ENCODE assay signal across 16 cellular contexts in the genomic region with DNA sequence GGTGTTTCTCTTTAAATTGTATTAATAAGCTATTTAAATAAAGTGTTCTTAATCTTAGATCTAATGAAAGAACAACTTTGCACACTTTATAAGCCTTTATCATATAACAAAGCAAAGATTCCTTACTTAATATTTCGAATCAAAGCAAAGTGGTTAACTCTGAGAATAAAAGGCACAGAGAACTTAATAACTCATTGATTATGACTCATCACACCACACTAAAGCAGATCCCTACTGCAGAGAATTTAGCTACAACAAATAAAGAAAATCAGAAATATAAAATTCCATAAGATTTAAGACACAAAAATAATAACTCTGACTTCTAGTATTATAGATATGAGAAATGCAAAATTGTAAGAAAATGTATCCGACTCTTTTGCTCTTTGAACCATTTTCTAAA.
DNase-seq lines count a peak whose midpoint lies in the region; FAIRE-seq and TF ChIP-seq lines count a peak whose summit lies in the region.
"Had no signal": no experiment of that assay in that cellular context is flagged by ENCODE, and none has a peak within 500 bp of the region (broad histone marks: within the 10 kb centered on the region; RNA-seq: fewer than 3 reads in every experiment).

No MANE protein-coding gene starts in this region.

- no TSS peak for BruUV-seq in A673 (replicated peaks; lab: Mats Ljungman, UMichigan)

- H2BK15ac ChIP-seq in H9 (ENCODE audit: low read depth, low read length): no peak overlapping the region

- no peak overlapping the region for H3K4ac ChIP-seq in H9 (ENCODE audit: low read depth, low read length)

- H3K4me2 ChIP-seq in GM23248 (ENCODE audit: unreplicated experiment) (no peak overlapping the region), H9 (ENCODE audit: insufficient read depth, insufficient read length, low read length) (no peak overlapping the region)

- in situ Hi-C loops in GM23248 (cut with MboI): no loop called here

- H3K4me1 ChIP-seq in GM23248 (ENCODE audit: insufficient read depth): peaks cover 5% of the 10 kb centered on the region; the same call in 1 of the 2 replicates
- peaks cover 8% of the 10 kb centered on the region for H3K4me1 ChIP-seq in A673 (ENCODE audit: insufficient read depth, low read length, poor library complexity, severe bottlenecking)
- no peaks in the 10 kb centered on the region for H3K4me1 ChIP-seq in H9 (ENCODE audit: insufficient read depth, low read length)

- intact Hi-C loops in A673 (cut with micrococcal nuclease; ENCODE audit: unreplicated experiment): no loop called here

- H4K20me1 ChIP-seq in GM23248 (ENCODE audit: insufficient read depth) (no peaks in the 10 kb centered on the region), H9 (ENCODE audit: control insufficient read depth, insufficient read depth, insufficient read length) (no peaks in the 10 kb centered on the region)

- no peak overlapping the region for H2AFZ ChIP-seq in GM23248
- no peak overlapping the region for H2AFZ ChIP-seq in H9 (ENCODE audit: low read length)

- H3K4me3 ChIP-seq in GM23248: no peak overlapping the region
- no peak overlapping the region for H3K4me3 ChIP-seq in bronchial epithelial cell (ENCODE audit: low read depth, low read length)
- H3K4me3 ChIP-seq in A673 (ENCODE audit: low read depth, low read length, poor library complexity, severe bottlenecking): no peak overlapping the region

- no peaks in the 10 kb centered on the region for H3K79me1 ChIP-seq in H9 (ENCODE audit: insufficient read depth, low read depth, low read length, poor library complexity, severe bottlenecking)

- H3K9me2 ChIP-seq in GM23248 (ENCODE audit: insufficient read depth): no peaks in the 10 kb centered on the region; the same call in 1 of the 2 replicates

- H3K4me1 Mint-ChIP-seq in H9: no peaks in the 10 kb centered on the region

- H3K27me3 ChIP-seq in GM23248 (replicated peaks; ENCODE audit: insufficient read depth) (no peaks in the 10 kb centered on the region), bronchial epithelial cell (ENCODE audit: control insufficient read depth, insufficient read depth, low read length) (no peaks in the 10 kb centered on the region), A673 (replicated peaks; ENCODE audit: insufficient read depth, low read depth, low read length, poor library complexity) (no peaks in the 10 kb centered on the region), H9 (ENCODE audit: insufficient read depth, low read length) (no peaks in the 10 kb centered on the region)

- H2BK5ac ChIP-seq in H9 (ENCODE audit: insufficient read length, low read length): no peak overlapping the region

- H3K27me3 Mint-ChIP-seq in H9 (ENCODE audit: low read depth): no peaks in the 10 kb centered on the region

- H4K91ac ChIP-seq in H9 (ENCODE audit: insufficient read length, low read depth, low read length): no peak overlapping the region

- POLR2A ChIA-PET in A673 (lab: Charles Lee; ENCODE audit: low non-redundant PET): no interaction called here

- H3T11ph ChIP-seq in H9 (ENCODE audit: low read length): no peak overlapping the region

- no peak overlapping the region for H3K4me3 Mint-ChIP-seq in H9

- no peak overlapping the region for H3K23ac ChIP-seq in H9 (ENCODE audit: insufficient read length, low read depth, low read length)

- CTCF ChIA-PET in A673 (lab: Charles Lee): no interaction called here

- H3K27ac Mint-ChIP-seq in H9: no peak overlapping the region

- H3K14ac ChIP-seq in H9 (ENCODE audit: insufficient read depth, low read length): no peak overlapping the region

- no peaks in the 10 kb centered on the region for H3K23me2 ChIP-seq in H9 (ENCODE audit: insufficient read length, low read depth, low read length, poor library complexity, severe bottlenecking)

- no peak overlapping the region for H4K8ac ChIP-seq in H9 (replicated peaks; ENCODE audit: insufficient read length, low read depth, low read length)

- H3K79me2 ChIP-seq in GM23248 (ENCODE audit: insufficient read depth): no peaks in the 10 kb centered on the region
- H3K79me2 ChIP-seq in H9 (ENCODE audit: insufficient read depth, low read length): no peaks in the 10 kb centered on the region

- no peak overlapping the region for H3K56ac ChIP-seq in H9 (ENCODE audit: insufficient read length, low read depth, low read length)

- H2BK120ac ChIP-seq in H9 (ENCODE audit: low read depth, low read length, poor library complexity, severe bottlenecking): no peak overlapping the region

- H3K36me3 ChIP-seq in GM23248 (ENCODE audit: low read depth) (no peaks in the 10 kb centered on the region), bronchial epithelial cell (ENCODE audit: control insufficient read depth, insufficient read depth, low read length) (no peaks in the 10 kb centered on the region), A673 (ENCODE audit: insufficient read depth, low read length, poor library complexity, severe bottlenecking) (no peaks in the 10 kb centered on the region)

- no peak overlapping the region for H2AK5ac ChIP-seq in H9 (ENCODE audit: insufficient read length, low read length)

- no peaks in the 10 kb centered on the region for H3K36me3 Mint-ChIP-seq in H9 (ENCODE audit: insufficient read depth in 1 of 3, low read depth in 3 of 3)

- no peak overlapping the region for H3K27ac ChIP-seq in GM23248
- no peak overlapping the region for H3K27ac ChIP-seq in A673 (ENCODE audit: low read depth, low read length, poor library complexity, severe bottlenecking)
- no peak overlapping the region for H3K27ac ChIP-seq in H9 (ENCODE audit: insufficient read length, low read depth, low read length)

- no peaks in the 10 kb centered on the region for H3F3A ChIP-seq in GM23248 (ENCODE audit: insufficient read depth)

- no peak for TF ChIP-seq CTCF in bronchial epithelial cell (IDR thresholded peaks at IDR 0.05; ENCODE audit: insufficient read depth, low read length, severe bottlenecking)
- no peak for TF ChIP-seq CTCF in A673 (conservative IDR thresholded peaks at IDR 0.05; ENCODE audit: low read depth, low read length)
- TF ChIP-seq CTCF in H9 (conservative IDR thresholded peaks at IDR 0.05): no peak

- H2BK20ac ChIP-seq in H9 (ENCODE audit: low read depth, low read length, poor library complexity, severe bottlenecking): no peak overlapping the region

- H3K9ac ChIP-seq in GM23248 (no peak overlapping the region), H9 (ENCODE audit: extremely low read depth, insufficient read length, low read length) (no peak overlapping the region)

- no peak overlapping the region for H4K5ac ChIP-seq in H9 (ENCODE audit: insufficient read length, low read depth, low read length)

- no peaks in the 10 kb centered on the region for H3K9me3 ChIP-seq in GM23248 (ENCODE audit: low read depth)
- H3K9me3 ChIP-seq in A673 (ENCODE audit: low read depth, low read length, poor library complexity, severe bottlenecking): no peaks in the 10 kb centered on the region
- no peaks in the 10 kb centered on the region for H3K9me3 ChIP-seq in H9 (ENCODE audit: control insufficient read depth, low read depth, low read length)

- WGBS in GM23248 (ENCODE audit: low coverage in 1 of 2, low lambda C conversion rate in 2 of 2, missing lambda C conversion rate in 2 of 2), 2 experiments: 75 to 81% methylated on average over 2 of the region's 2 CpGs
- no CpG with 5 or more reads among the region's 2 CpGs for WGBS in H9 (ENCODE audit: extremely low coverage, insufficient read length, low lambda C conversion rate)

- H2BK12ac ChIP-seq in H9 (ENCODE audit: insufficient read length, low read depth, low read length): no peak overlapping the region

- no peaks in the 10 kb centered on the region for H3K9me3 Mint-ChIP-seq in H9

- peak; percentile 36 for DNase-seq in GM23248
- DNase-seq in OCI-M1 (lab: John Stamatoyannopoulos, UW): peak; percentile 54
- peak; percentile 40 for DNase-seq in bronchial epithelial cell (ENCODE audit: low read depth)
- peak; percentile 6 for DNase-seq in kidney tubule cell (ENCODE audit: low spot score)
- DNase-seq in HUDEP-2 (lab: John Stamatoyannopoulos, UW; ENCODE audit: unreplicated experiment in 76 of 76): no peak
- no peak for DNase-seq in A673 (ENCODE audit: low spot score)
- DNase-seq in H9: no peak
- no peak for DNase-seq in GM19239 (ENCODE audit: insufficient read length, low spot score)
- DNase-seq: C1 segment of cervical spinal cord, H7, NCI-H1092, NCI-H146, NCI-H2081, NCI-H510A, NCI-H774, T-helper 1 cell had no signal

- H3K18ac ChIP-seq in H9 (ENCODE audit: insufficient read length, low read depth, low read length): no peak overlapping the region

- FAIRE-seq in bronchial epithelial cell (lab: Jason Lieb, UNC): no peak
- no peak for FAIRE-seq in GM19239 (lab: Jason Lieb, UNC)

Comparison
In these comparisons a context has a peak if more than half of its experiments do, and no peak if none do; other contexts are left out.
1. DNase-seq: peak in GM23248 (single experiment), OCI-M1 (single experiment), bronchial epithelial cell (single experiment) and kidney tubule cell (single experiment); none in HUDEP-2 (0 of 76), A673 (single experiment), H9 (single experiment) and GM19239 (single experiment).